Comparison of ENCODE assay signal across 15 cellular contexts in the genomic region with DNA sequence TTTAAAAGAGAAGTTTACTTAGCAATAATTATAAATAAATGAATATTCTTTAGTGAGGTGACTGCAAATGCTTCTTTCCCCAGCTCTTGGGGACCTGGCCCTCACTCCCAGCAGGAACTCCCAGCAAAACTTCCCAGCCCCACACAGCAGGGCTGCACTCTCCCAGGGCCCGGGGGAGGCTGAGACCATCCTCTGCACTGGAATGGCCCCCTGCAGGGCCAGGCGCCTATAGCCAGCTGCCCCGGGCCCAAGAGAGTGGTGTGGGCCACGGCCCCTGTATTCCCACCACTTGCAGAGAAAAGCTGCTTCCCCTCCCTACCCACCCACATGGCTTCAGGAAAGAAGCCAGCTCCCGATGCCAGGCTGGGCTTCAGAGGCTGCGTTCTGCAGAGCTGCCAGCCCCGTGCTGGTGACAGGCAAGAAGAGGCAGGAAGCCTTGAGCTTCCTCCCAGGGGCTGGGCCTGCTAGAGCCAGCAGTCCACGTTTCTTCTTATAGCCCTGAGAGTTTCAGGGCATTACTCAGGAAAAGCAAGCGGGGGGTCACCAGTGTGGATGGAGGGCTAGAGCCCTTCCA. TPM values are rescaled to one million over a fixed set of nuclear protein-coding genes. Genes with fewer than 3 reads are reported as not detected.
DNase-seq lines count a peak whose midpoint lies in the region; ATAC-seq lines count a peak whose summit lies in the region.
"Had no signal": no experiment of that assay in that cellular context is flagged by ENCODE, and none has a peak within 500 bp of the region (broad histone marks: within the 10 kb centered on the region; RNA-seq: fewer than 3 reads in every experiment).

No MANE protein-coding gene starts in this region.

- intact Hi-C loops in left ventricle myocardium superior (cut with micrococcal nuclease), result no loop called here

- peak; percentile 12 for ATAC-seq in left ventricle myocardium superior

- DNase-seq in GDM1 (lab: John Stamatoyannopoulos, UW), result peak; percentile 61
- peak in 46 of 56 donors; percentile 13 to 83 (median 51) for DNase-seq in amygdala (lab: John Stamatoyannopoulos, UW)
- DNase-seq in left ventricle myocardium superior, result no peak
- peak; percentile 64 for DNase-seq in pons (ENCODE audit: low spot score)
- DNase-seq in AG08396 (ENCODE audit: low spot score), result no peak
- DNase-seq in HPDE6-E6E7 (ENCODE audit: extremely low spot score), result no peak
- no peak for DNase-seq in NCI-H2227 (lab: John Stamatoyannopoulos, UW; ENCODE audit: unreplicated experiment)
- no peak for DNase-seq in NCI-H2029 treated with DMSO at 0.1 percent for 48 hours (lab: John Stamatoyannopoulos, UW)
- DNase-seq: activated naive CD8-positive, alpha-beta T cell treated with anti-CD3 and anti-CD28 coated beads, Interleukin-2, amount 10 ng/mL, durations not matched to agents 7 days and 5 days; DMS53; MG63; NCI-H2171; stimulated activated CD4-positive, alpha-beta T cell treated with anti-CD3 and anti-CD28 coated beads, Interleukin-15, amount 100 ng/mL, for 24 hours; thyroid gland; WERI-Rb-1 had no signal

RNA-seq across cellular contexts. Expression of gene IDH2, which starts 20.0 kb away (rescaled TPM):
- 1,172 TPM for total RNA-seq in left ventricle myocardium superior

Comparison
In these comparisons a context has a peak if more than half of its experiments do, and no peak if none do; other contexts are left out.
1. DNase-seq: peak in GDM1 (single experiment), amygdala (46 of 56) and pons (single experiment); none in left ventricle myocardium superior (single experiment), AG08396 (single experiment), HPDE6-E6E7 (single experiment), NCI-H2227 (single experiment) and NCI-H2029 treated with DMSO at 0.1 percent for 48 hours (single experiment).